ENCODE assay signal across 26 cellular contexts in genomic region chr22:46442217-46442853, GRCh38.
DNase-seq lines count a peak whose midpoint lies in the region; ATAC-seq, FAIRE-seq and TF ChIP-seq lines count a peak whose summit lies in the region.
"Had no signal": no experiment of that assay in that cellular context is flagged by ENCODE, and none has a peak within 500 bp of the region (broad histone marks: within the 10 kb centered on the region; RNA-seq: fewer than 3 reads in every experiment).

No MANE protein-coding gene starts in this region.

- no peak for TF ChIP-seq POLR2A in H1 (IDR thresholded peaks at IDR 0.05; ENCODE audit: control extremely low read depth in 1 of 2, low read depth in 2 of 2, low read length in 2 of 2)
- TF ChIP-seq POLR2A in upper lobe of left lung (IDR thresholded peaks at IDR 0.05) = no peak

- peaks cover 0 to 3% of the 10 kb centered on the region in 2 experiments for H4K20me1 ChIP-seq in H1 (replicated peaks in 1 of 2; ENCODE audit: control insufficient read depth in 1 of 2, insufficient read depth in 2 of 2, low read length in 2 of 2)

- H3K27ac ChIP-seq in H1 (ENCODE audit: low read depth, low read length) (no peak overlapping the region), lower lobe of right lung (peak overlapping the region; percentile 82), upper lobe of left lung (peak overlapping the region; percentile 75 to 87 (median 80))
- H3K27ac ChIP-seq: BLaER1, PC-9, SJSA1 had no signal

- 87% methylated on average over 14 of the region's 14 CpGs; no CpG with 5 or more reads in 1 of the 2 experiments for WGBS in H1 (ENCODE audit: extremely low coverage in 1 of 2, insufficient coverage in 1 of 2, insufficient read length in 1 of 2, insufficient replicate concordance in 2 of 2, low coverage in 1 of 2, low lambda C conversion rate in 2 of 2, missing lambda C conversion rate in 1 of 2), 2 experiments
- 85 to 95% methylated on average over 7 to 14 of the region's 14 CpGs for WGBS in upper lobe of left lung, 2 donors

- H3K27me3 ChIP-seq in H7 (ENCODE audit: control insufficient read depth, insufficient read depth, low read length) (no peaks in the 10 kb centered on the region), H1 (replicated peaks in 1 of 4; ENCODE audit: control insufficient read depth in 3 of 4, extremely low read depth in 1 of 4, insufficient read depth in 3 of 4, low read length in 3 of 4) (no peaks in the 10 kb centered on the region), lower lobe of right lung (ENCODE audit: low read depth) (no peaks in the 10 kb centered on the region), upper lobe of left lung (no peaks in the 10 kb centered on the region)
- H3K27me3 ChIP-seq: BLaER1, MG63, SJSA1 had no signal

- H3K4me3 ChIP-seq in H7 (ENCODE audit: insufficient read depth, low read depth, low read length) (no peak overlapping the region), H1 (ENCODE audit: extremely low read depth in 1 of 4, insufficient read depth in 2 of 4, low read depth in 3 of 4, low read length in 4 of 4) (no peak overlapping the region), lower lobe of right lung (no peak overlapping the region), upper lobe of left lung (no peak overlapping the region)
- H3K4me3 ChIP-seq: BLaER1, MG63, PC-9, SJSA1 had no signal

- H3K56ac ChIP-seq in H1 (replicated peaks; ENCODE audit: insufficient read length, low read depth, low read length) = no peak overlapping the region

- H3K79me2 ChIP-seq in H1 (ENCODE audit: control insufficient read depth in 1 of 2, insufficient read depth in 2 of 2, low read length in 2 of 2) = no peaks in the 10 kb centered on the region

- H3K23ac ChIP-seq in H1 (ENCODE audit: insufficient read length) = no peak overlapping the region

- TF ChIP-seq EP300 in H1 (IDR thresholded peaks at IDR 0.05; ENCODE audit: borderline replicate concordance in 1 of 2, low read depth in 2 of 2, low read length in 2 of 2) (no peak), upper lobe of left lung (IDR thresholded peaks at IDR 0.05) (no peak)

- no peak for TF ChIP-seq RAD21 in H1 (IDR thresholded peaks at IDR 0.05 in 1 of 2, conservative IDR thresholded peaks at IDR 0.05 in 1 of 2; ENCODE audit: low read depth in 2 of 2, low read length in 2 of 2)

- H2BK20ac ChIP-seq in H1 (ENCODE audit: low read length) = no peak overlapping the region

- POLR2A ChIA-PET in H1 (lab: Charles Lee; ENCODE audit: partially characterized antibody) = interaction anchor here (0.7 kb wide), 1 partner anchor 94 kb away, joined by 3 read pairs; no protein-coding TSS in a partner anchor

- peak overlapping the region; percentile 83; the same call in 1 of the 2 replicates for H4K8ac ChIP-seq in H1 (ENCODE audit: extremely low read depth, insufficient read depth, low read length)

- no peak overlapping the region for H3K4ac ChIP-seq in H1 (replicated peaks; ENCODE audit: insufficient read length, low read depth, low read length)

- H2BK12ac ChIP-seq in H1 (ENCODE audit: low read depth, low read length) = 0 out of 2 replicates have a peak overlapping the region, but pooled peaks have one; percentile 17

- no peak for FAIRE-seq in H1 (lab: Jason Lieb, UNC)
- FAIRE-seq: HTR-8/SVneo had no signal

- no peak for TF ChIP-seq CTCF in H1 (IDR thresholded peaks at IDR 0.05; ENCODE audit: control extremely low read depth in 1 of 3, insufficient read depth in 1 of 3, low read depth in 1 of 3, low read length in 3 of 3)
- no peak for TF ChIP-seq CTCF in lower lobe of right lung (IDR thresholded peaks at IDR 0.05)
- no peak for TF ChIP-seq CTCF in upper lobe of left lung (IDR thresholded peaks at IDR 0.05)

- no peak overlapping the region for H2AFZ ChIP-seq in H1 (ENCODE audit: low read length)
- H2AFZ ChIP-seq: PC-9 had no signal

- H2BK5ac ChIP-seq in H1 (ENCODE audit: low read depth, low read length) = no peak overlapping the region

- intact Hi-C loops in lower lobe of right lung (cut with DNase I) = no loop called here

- CTCF ChIA-PET in H1 (lab: Charles Lee; ENCODE audit: partially characterized antibody) = interaction anchor here (0.7 to 1.1 kb wide), 4 partner anchors 12 to 578 kb away, joined by 3 to 4 read pairs (median 4); no protein-coding TSS in a partner anchor

- no peak overlapping the region for H3K18ac ChIP-seq in H1 (ENCODE audit: extremely low read depth, low read length)

- peak overlapping the region; percentile 33 for H2BK120ac ChIP-seq in H1 (replicated peaks; ENCODE audit: low read depth, low read length)

- peak overlapping the region; percentile 72; the same call in 1 of the 2 replicates for H2BK15ac ChIP-seq in H1 (ENCODE audit: low read length)

- H3K4me2 ChIP-seq in H1 (ENCODE audit: insufficient read depth in 1 of 2, low read depth in 2 of 2, low read length in 2 of 2) = no peak overlapping the region
- H3K4me2 ChIP-seq: PC-9 had no signal

- no peaks in the 10 kb centered on the region for H3K23me2 ChIP-seq in H1 (ENCODE audit: low read depth, low read length)

- no peaks in the 10 kb centered on the region for H3K36me3 ChIP-seq in H7 (replicated peaks; ENCODE audit: control insufficient read depth, insufficient read depth, low read length)
- no peaks in the 10 kb centered on the region for H3K36me3 ChIP-seq in H1 (ENCODE audit: control insufficient read depth in 2 of 4, insufficient read depth in 4 of 4, low read length in 3 of 4)
- peaks cover 5% of the 10 kb centered on the region for H3K36me3 ChIP-seq in lower lobe of right lung
- no peaks in the 10 kb centered on the region for H3K36me3 ChIP-seq in upper lobe of left lung
- H3K36me3 ChIP-seq: BLaER1, MG63, SJSA1 had no signal

- H3K9me3 ChIP-seq in H1 (ENCODE audit: insufficient read depth in 2 of 2, low read depth in 1 of 2, low read length in 1 of 2) = no peaks in the 10 kb centered on the region
- H3K9me3 ChIP-seq in lower lobe of right lung = no peaks in the 10 kb centered on the region
- H3K9me3 ChIP-seq in upper lobe of left lung = no peaks in the 10 kb centered on the region
- H3K9me3 ChIP-seq: BLaER1, MG63, SJSA1 had no signal

- no peak overlapping the region for H4K5ac ChIP-seq in H1 (ENCODE audit: insufficient read length, low read depth, low read length)

- no peaks in the 10 kb centered on the region for H3K79me1 ChIP-seq in H1 (ENCODE audit: low read depth, low read length)

- H3K4me1 ChIP-seq in H1 (replicated peaks in 1 of 4; ENCODE audit: control insufficient read depth in 3 of 4, insufficient read depth in 4 of 4, low read length in 3 of 4) = peaks cover 2 to 17% (median 14%) of the 10 kb centered on the region in 4 experiments
- H3K4me1 ChIP-seq in lower lobe of right lung = peaks cover 17% of the 10 kb centered on the region
- H3K4me1 ChIP-seq in upper lobe of left lung = peaks cover 0 to 41% (median 21%) of the 10 kb centered on the region in 4 donors
- H3K4me1 ChIP-seq: SJSA1 had no signal

- no peak overlapping the region for H3K14ac ChIP-seq in H1 (ENCODE audit: insufficient read length)

- ATAC-seq in lower lobe of right lung = no peak
- ATAC-seq in upper lobe of left lung (ENCODE audit: low FRiP score in 2 of 2) = no peak

- H2AK5ac ChIP-seq in H1 (ENCODE audit: low read depth, low read length) = peak overlapping the region; percentile 77; the same call in 1 of the 2 replicates

- H3K9ac ChIP-seq in H1 (replicated peaks in 1 of 4; ENCODE audit: extremely low read depth in 1 of 4, low read depth in 3 of 4, low read length in 3 of 4) = no peak overlapping the region
- H3K9ac ChIP-seq: BLaER1 had no signal

- DNase-seq in H7 = peak; percentile 82
- no peak for DNase-seq in H1 (ENCODE audit: low read depth in 1 of 2, low spot score in 2 of 2)
- DNase-seq in lower lobe of right lung = no peak
- peak in 1 of 2 donors; percentile 58 for DNase-seq in upper lobe of left lung
- no peak for DNase-seq in AML-193 (lab: John Stamatoyannopoulos, UW)
- DNase-seq in NCI-H82 treated with DMSO at 0.1 percent for 48 hours (lab: John Stamatoyannopoulos, UW; ENCODE audit: unreplicated experiment) = no peak
- no peak for DNase-seq in HuH-7.5 (ENCODE audit: low spot score)
- DNase-seq: CD4-positive, CD25-positive, alpha-beta regulatory T cell; DMS153; DND-41; IMR-90; KG1; MG63; NCI-H1105 treated with DMSO at 0.1 percent for 48 hours; NCI-H146; NCI-H1930; NCI-H2107; NCI-H446; NCI-H524 treated with DMSO at 0.1 percent for 48 hours; NCI-H774; NK-92 treated with Interleukin-12 subunit alpha and Interleukin-12 subunit beta, amount 100 ng/mL, for 24 hours; PC-9; Right ventricle myocardium superior had no signal

- H4K91ac ChIP-seq in H1 (replicated peaks; ENCODE audit: insufficient read length, low read length) = peak overlapping the region; percentile 40

TF ChIP-seq in H1, 55 proteins besides CTCF, POLR2A, EP300 and RAD21:
- TF ChIP-seq CTBP2 (IDR thresholded peaks at IDR 0.05; ENCODE audit: borderline replicate concordance, insufficient read depth, insufficient read length, low read length) (no peak), TAF1 (IDR thresholded peaks at IDR 0.05; ENCODE audit: low read depth, low read length) (no peak), ZNF274 (IDR thresholded peaks at IDR 0.05; ENCODE audit: borderline replicate concordance, extremely low read depth, low read length) (no peak), YY1 (IDR thresholded peaks at IDR 0.05; ENCODE audit: low read depth, low read length) (no peak), SP1 (IDR thresholded peaks at IDR 0.05; ENCODE audit: low read depth, low read length) (no peak), SRF (IDR thresholded peaks at IDR 0.05; ENCODE audit: low read depth, low read length) (no peak), SP4 (IDR thresholded peaks at IDR 0.05; ENCODE audit: low read length) (no peak), ATF3 (IDR thresholded peaks at IDR 0.05; ENCODE audit: insufficient read depth, low read depth, low read length) (no peak), SUZ12 (IDR thresholded peaks at IDR 0.05; ENCODE audit: low read length) (no peak), CEBPB (IDR thresholded peaks at IDR 0.05; ENCODE audit: low read depth, low read length) (no peak), POLR2AphosphoS5 (IDR thresholded peaks at IDR 0.05; ENCODE audit: low read depth, low read length) (no peak), ASH2L (IDR thresholded peaks at IDR 0.05; ENCODE audit: low read length) (no peak), SIRT6 (IDR thresholded peaks at IDR 0.05; ENCODE audit: low read length) (no peak), BRCA1 (IDR thresholded peaks at IDR 0.05; ENCODE audit: low read depth, low read length) (no peak), NANOG (IDR thresholded peaks at IDR 0.05; ENCODE audit: insufficient read depth, low read depth, low read length, poor library complexity, severe bottlenecking) (no peak), MAFK (IDR thresholded peaks at IDR 0.05; ENCODE audit: low read depth, low read length) (no peak), SIN3A (conservative IDR thresholded peaks at IDR 0.05 in 1 of 2, IDR thresholded peaks at IDR 0.05 in 1 of 2; ENCODE audit: low read depth in 1 of 2, low read length in 2 of 2) (no peak), JUND (IDR thresholded peaks at IDR 0.05; ENCODE audit: low read length) (no peak)
